ENCODE assay signal across 19 cellular contexts in genomic region chr7:151336027-151336720, GRCh38. TPM values are rescaled to one million over a fixed set of nuclear protein-coding genes. Genes with fewer than 3 reads are reported as not detected.
A peak's percentile ranks its signal among the peaks of the same experiment; 100 is the strongest.
DNase-seq lines count a peak whose midpoint lies in the region; ATAC-seq lines count a peak whose summit lies in the region.
"Had no signal": no experiment of that assay in that cellular context is flagged by ENCODE, and none has a peak within 500 bp of the region (broad histone marks: within the 10 kb centered on the region; RNA-seq: fewer than 3 reads in every experiment).

No MANE protein-coding gene starts in this region.

- no peaks in the 10 kb centered on the region for H3K36me3 Mint-ChIP-seq in stimulated activated naive CD8-positive, alpha-beta T cell treated with anti-CD3 and anti-CD28 coated beads, Interleukin-15, Interleukin-2, amounts not matched to agents 100 ng/mL and 50 ng/mL, for 24 hours (ENCODE audit: low read depth)
- H3K36me3 Mint-ChIP-seq in activated T-helper 17 cell treated with anti-CD3 and anti-CD28 coated beads, Interleukin-2, amount 50 U/mL, for 72 hours (ENCODE audit: low read depth): no peaks in the 10 kb centered on the region
- H3K36me3 Mint-ChIP-seq: CD14-positive monocyte had no signal

- no peak overlapping the region for H2BK5ac ChIP-seq in mesenchymal stem cell (ENCODE audit: low read depth, low read length, poor library complexity, severe bottlenecking)

- peaks cover 0 to 4% of the 10 kb centered on the region in 2 experiments for H3K27me3 ChIP-seq in mesenchymal stem cell (ENCODE audit: control insufficient read depth in 1 of 2, insufficient read depth in 1 of 2, low read length in 2 of 2)

- H3K9ac ChIP-seq in mesenchymal stem cell (ENCODE audit: low read length): peak overlapping the region; percentile 9
- H3K9ac ChIP-seq: KMS-11 had no signal

- H2AFZ ChIP-seq in mesenchymal stem cell (ENCODE audit: low read depth, low read length): no peak overlapping the region

- no peak overlapping the region for H3K4me3 ChIP-seq in mesenchymal stem cell (ENCODE audit: insufficient read depth in 1 of 2, low read depth in 1 of 2, low read length in 2 of 2)

- H3K4me1 ChIP-seq in mesenchymal stem cell (ENCODE audit: control insufficient read depth, insufficient read depth, low read depth, low read length): peaks cover 1% of the 10 kb centered on the region

- H2BK15ac ChIP-seq in mesenchymal stem cell (ENCODE audit: low read depth, poor library complexity, severe bottlenecking): no peak overlapping the region

- H3K23ac ChIP-seq in mesenchymal stem cell (ENCODE audit: low read length in 2 of 2): no peak overlapping the region

- no peak for DNase-seq in stimulated activated naive CD8-positive, alpha-beta T cell treated with anti-CD3 and anti-CD28 coated beads, Interleukin-15, Interleukin-2, amounts not matched to agents 100 U/mL and 50 U/mL, for 24 hours
- DNase-seq in mesenchymal stem cell (no peak), activated gamma-delta T cell treated with Interleukin-2 at 50 U/mL for 16 hours (no peak), glomerular visceral epithelial cell (ENCODE audit: extremely low spot score) (no peak)
- DNase-seq: DMS79, H7, HFFc6, MV-4-11, NCI-H187, NCI-H2107, NCI-H2227 treated with DMSO at 0.1 percent for 48 hours, NCI-H510A treated with DMSO at 0.1 percent for 48 hours, NCI-H774, SHP77 treated with DMSO at 0.1 percent for 48 hours had no signal

- H3K27ac Mint-ChIP-seq in stimulated activated naive CD8-positive, alpha-beta T cell treated with anti-CD3 and anti-CD28 coated beads, Interleukin-15, Interleukin-2, amounts not matched to agents 100 ng/mL and 50 ng/mL, for 24 hours: peak overlapping the region; percentile 50
- H3K27ac Mint-ChIP-seq in activated T-helper 17 cell treated with anti-CD3 and anti-CD28 coated beads, Interleukin-2, amount 50 U/mL, for 72 hours: peak overlapping the region; percentile 3
- H3K27ac Mint-ChIP-seq: HFFc6 had no signal

- no peak overlapping the region for H4K8ac ChIP-seq in mesenchymal stem cell (ENCODE audit: low read length)

- H2BK120ac ChIP-seq in mesenchymal stem cell (ENCODE audit: low read depth, low read length): no peak overlapping the region

- no peak overlapping the region for H2BK12ac ChIP-seq in mesenchymal stem cell (ENCODE audit: low read length in 2 of 2)

- H3K9me3 ChIP-seq in mesenchymal stem cell (ENCODE audit: control insufficient read depth, low read length): peaks cover 3% of the 10 kb centered on the region

- no peak overlapping the region for H2AK5ac ChIP-seq in mesenchymal stem cell (ENCODE audit: low read length, severe bottlenecking)

- peaks cover 38% of the 10 kb centered on the region for H3K4me1 Mint-ChIP-seq in stimulated activated naive CD8-positive, alpha-beta T cell treated with anti-CD3 and anti-CD28 coated beads, Interleukin-15, Interleukin-2, amounts not matched to agents 100 ng/mL and 50 ng/mL, for 24 hours (ENCODE audit: low read depth)
- H3K4me1 Mint-ChIP-seq in activated T-helper 17 cell treated with anti-CD3 and anti-CD28 coated beads, Interleukin-2, amount 50 U/mL, for 72 hours: peaks cover 32% of the 10 kb centered on the region

- no peak overlapping the region for H3K4ac ChIP-seq in mesenchymal stem cell (ENCODE audit: low read depth in 1 of 2, low read length in 2 of 2)

- H3K27ac ChIP-seq in mesenchymal stem cell (ENCODE audit: low read length, poor library complexity, severe bottlenecking): no peak overlapping the region
- H3K27ac ChIP-seq: KMS-11 had no signal

- WGBS in mesenchymal stem cell: 96% methylated on average over 12 of the region's 12 CpGs

- peaks cover 4% of the 10 kb centered on the region for H3K9me3 Mint-ChIP-seq in stimulated activated naive CD8-positive, alpha-beta T cell treated with anti-CD3 and anti-CD28 coated beads, Interleukin-15, Interleukin-2, amounts not matched to agents 100 ng/mL and 50 ng/mL, for 24 hours
- peaks cover 4% of the 10 kb centered on the region for H3K9me3 Mint-ChIP-seq in activated T-helper 17 cell treated with anti-CD3 and anti-CD28 coated beads, Interleukin-2, amount 50 U/mL, for 72 hours

- H3K14ac ChIP-seq in mesenchymal stem cell (ENCODE audit: low read length in 2 of 2): no peak overlapping the region

- H4K91ac ChIP-seq in mesenchymal stem cell (ENCODE audit: low read length): no peak overlapping the region

- no peaks in the 10 kb centered on the region for H3K79me1 ChIP-seq in mesenchymal stem cell (replicated peaks; ENCODE audit: low read length, poor library complexity, severe bottlenecking)

- no peak overlapping the region for H3K4me2 ChIP-seq in mesenchymal stem cell (ENCODE audit: low read length, poor library complexity, severe bottlenecking)
- H3K4me2 ChIP-seq: KMS-11 had no signal

- no peaks in the 10 kb centered on the region for H3K36me3 ChIP-seq in mesenchymal stem cell (ENCODE audit: control insufficient read depth in 1 of 2, insufficient read depth in 2 of 2, low read depth in 1 of 2, low read length in 2 of 2)

- no peak overlapping the region for H3K4me3 Mint-ChIP-seq in stimulated activated naive CD8-positive, alpha-beta T cell treated with anti-CD3 and anti-CD28 coated beads, Interleukin-15, Interleukin-2, amounts not matched to agents 100 ng/mL and 50 ng/mL, for 24 hours
- peak overlapping the region; percentile 24 for H3K4me3 Mint-ChIP-seq in activated T-helper 17 cell treated with anti-CD3 and anti-CD28 coated beads, Interleukin-2, amount 50 U/mL, for 72 hours
- H3K4me3 Mint-ChIP-seq: CD14-positive monocyte, HFFc6 had no signal

- ATAC-seq in stimulated activated naive CD8-positive, alpha-beta T cell treated with anti-CD3 and anti-CD28 coated beads, Interleukin-15, Interleukin-2, amounts not matched to agents 100 U/mL and 50 U/mL, for 24 hours: no peak
- ATAC-seq in activated T-helper 17 cell treated with anti-CD3 and anti-CD28 coated beads, Interleukin-2, amount 50 U/mL, for 72 hours (replicated peaks): peak; percentile 69
- ATAC-seq in GM18858 (IDR thresholded peaks at IDR 0.05; ENCODE audit: unreplicated experiment): no peak

- no peaks in the 10 kb centered on the region for H3K27me3 Mint-ChIP-seq in stimulated activated naive CD8-positive, alpha-beta T cell treated with anti-CD3 and anti-CD28 coated beads, Interleukin-15, Interleukin-2, amounts not matched to agents 100 ng/mL and 50 ng/mL, for 24 hours
- H3K27me3 Mint-ChIP-seq in activated T-helper 17 cell treated with anti-CD3 and anti-CD28 coated beads, Interleukin-2, amount 50 U/mL, for 72 hours: peaks cover 3% of the 10 kb centered on the region

- no peak overlapping the region for H3K18ac ChIP-seq in mesenchymal stem cell (ENCODE audit: low read depth in 1 of 2, low read length in 2 of 2)

RNA-seq across cellular contexts. Expression of gene NUB1, which starts 5.4 kb away (rescaled TPM):
- 10 to 100 TPM; 36.9 to 70.3 TPM for total RNA-seq in activated T-helper 17 cell treated with anti-CD3 and anti-CD28 coated beads, Interleukin-2, amount 50 U/mL, for 72 hours
- 48.2 TPM for polyA plus RNA-seq in mesenchymal stem cell (2013, experiment 1 of 2)
- 46.8 TPM for polyA plus RNA-seq in mesenchymal stem cell (2013, experiment 2 of 2)
